1 cellular context compared by ENCODE assay signal in genomic region chr1:67664048-67664447, GRCh38.
TF ChIP-seq lines count a peak whose summit lies in the region.

No MANE protein-coding gene starts in this region.

TF ChIP-seq in HepG2, 621 proteins besides CTCF, POLR2A, EP300 and RAD21 (continued from another document and continues in another):
- TF ChIP-seq HMGXB3 (CRISPR knock-in tag; IDR thresholded peaks at IDR 0.05; ENCODE audit: borderline replicate concordance) (no peak), ZNF354B (CRISPR knock-in tag; IDR thresholded peaks at IDR 0.05) (no peak), ZNF33A (CRISPR knock-in tag; IDR thresholded peaks at IDR 0.05; ENCODE audit: borderline replicate concordance) (no peak), KDM1A (CRISPR knock-in tag; IDR thresholded peaks at IDR 0.05) (no peak), ZNF430 (CRISPR knock-in tag; IDR thresholded peaks at IDR 0.05) (no peak), ZNF747 (CRISPR knock-in tag; IDR thresholded peaks at IDR 0.05; ENCODE audit: borderline replicate concordance) (no peak), ZNF24 (IDR thresholded peaks at IDR 0.05) (no peak), ZNF780A (CRISPR knock-in tag; IDR thresholded peaks at IDR 0.05) (no peak), MYNN (CRISPR knock-in tag; IDR thresholded peaks at IDR 0.05; ENCODE audit: low read depth) (no peak), GATAD2A (CRISPR knock-in tag; IDR thresholded peaks at IDR 0.05) (peak; percentile 88), TBX2 (CRISPR knock-in tag; IDR thresholded peaks at IDR 0.05; ENCODE audit: borderline replicate concordance) (no peak), ZNF30 (CRISPR knock-in tag; IDR thresholded peaks at IDR 0.05) (no peak), TOE1 (CRISPR knock-in tag; IDR thresholded peaks at IDR 0.05) (no peak), ELF3 (CRISPR knock-in tag; IDR thresholded peaks at IDR 0.05) (peak; percentile 85), E2F1 (CRISPR knock-in tag; IDR thresholded peaks at IDR 0.05) (no peak), IKZF4 (CRISPR knock-in tag; IDR thresholded peaks at IDR 0.05; ENCODE audit: borderline replicate concordance, low read depth, not compliant biosample characterization) (no peak), ZNF484 (CRISPR knock-in tag; IDR thresholded peaks at IDR 0.05; ENCODE audit: borderline replicate concordance, low read depth) (no peak), ZNF598 (CRISPR knock-in tag; IDR thresholded peaks at IDR 0.05; ENCODE audit: borderline replicate concordance) (no peak), NFAT5 (CRISPR knock-in tag; IDR thresholded peaks at IDR 0.05) (no peak), SMYD3 (CRISPR knock-in tag; IDR thresholded peaks at IDR 0.05) (no peak), KLF16 (CRISPR knock-in tag; IDR thresholded peaks at IDR 0.05) (no peak), ZNF788 (CRISPR knock-in tag; IDR thresholded peaks at IDR 0.05; ENCODE audit: borderline replicate concordance) (no peak)
- TF ChIP-seq, protein P1, sequence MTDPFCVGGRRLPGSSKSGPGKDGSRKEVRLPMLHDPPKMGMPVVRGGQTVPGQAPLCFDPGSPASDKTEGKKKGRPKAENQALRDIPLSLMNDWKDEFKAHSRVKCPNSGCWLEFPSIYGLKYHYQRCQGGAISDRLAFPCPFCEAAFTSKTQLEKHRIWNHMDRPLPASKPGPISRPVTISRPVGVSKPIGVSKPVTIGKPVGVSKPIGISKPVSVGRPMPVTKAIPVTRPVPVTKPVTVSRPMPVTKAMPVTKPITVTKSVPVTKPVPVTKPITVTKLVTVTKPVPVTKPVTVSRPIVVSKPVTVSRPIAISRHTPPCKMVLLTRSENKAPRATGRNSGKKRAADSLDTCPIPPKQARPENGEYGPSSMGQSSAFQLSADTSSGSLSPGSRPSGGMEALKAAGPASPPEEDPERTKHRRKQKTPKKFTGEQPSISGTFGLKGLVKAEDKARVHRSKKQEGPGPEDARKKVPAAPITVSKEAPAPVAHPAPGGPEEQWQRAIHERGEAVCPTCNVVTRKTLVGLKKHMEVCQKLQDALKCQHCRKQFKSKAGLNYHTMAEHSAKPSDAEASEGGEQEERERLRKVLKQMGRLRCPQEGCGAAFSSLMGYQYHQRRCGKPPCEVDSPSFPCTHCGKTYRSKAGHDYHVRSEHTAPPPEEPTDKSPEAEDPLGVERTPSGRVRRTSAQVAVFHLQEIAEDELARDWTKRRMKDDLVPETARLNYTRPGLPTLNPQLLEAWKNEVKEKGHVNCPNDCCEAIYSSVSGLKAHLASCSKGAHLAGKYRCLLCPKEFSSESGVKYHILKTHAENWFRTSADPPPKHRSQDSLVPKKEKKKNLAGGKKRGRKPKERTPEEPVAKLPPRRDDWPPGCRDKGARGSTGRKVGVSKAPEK (CRISPR knock-in tag; IDR thresholded peaks at IDR 0.05; ENCODE audit: borderline replicate concordance) = no peak
- TF ChIP-seq, protein P2, sequence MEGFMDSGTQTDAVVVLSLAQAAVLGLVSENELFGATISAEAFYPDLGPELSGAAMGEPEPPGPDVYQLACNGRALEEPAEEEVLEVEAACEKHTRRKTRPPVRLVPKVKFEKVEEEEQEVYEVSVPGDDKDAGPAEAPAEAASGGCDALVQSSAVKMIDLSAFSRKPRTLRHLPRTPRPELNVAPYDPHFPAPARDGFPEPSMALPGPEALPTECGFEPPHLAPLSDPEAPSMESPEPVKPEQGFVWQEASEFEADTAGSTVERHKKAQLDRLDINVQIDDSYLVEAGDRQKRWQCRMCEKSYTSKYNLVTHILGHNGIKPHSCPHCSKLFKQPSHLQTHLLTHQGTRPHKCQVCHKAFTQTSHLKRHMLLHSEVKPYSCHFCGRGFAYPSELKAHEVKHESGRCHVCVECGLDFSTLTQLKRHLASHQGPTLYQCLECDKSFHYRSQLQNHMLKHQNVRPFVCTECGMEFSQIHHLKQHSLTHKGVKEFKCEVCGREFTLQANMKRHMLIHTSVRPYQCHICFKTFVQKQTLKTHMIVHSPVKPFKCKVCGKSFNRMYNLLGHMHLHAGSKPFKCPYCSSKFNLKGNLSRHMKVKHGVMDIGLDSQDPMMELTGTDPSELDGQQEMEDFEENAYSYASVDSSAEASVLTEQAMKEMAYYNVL (CRISPR knock-in tag; IDR thresholded peaks at IDR 0.05; ENCODE audit: borderline replicate concordance) = no peak
- TF ChIP-seq, protein P3, sequence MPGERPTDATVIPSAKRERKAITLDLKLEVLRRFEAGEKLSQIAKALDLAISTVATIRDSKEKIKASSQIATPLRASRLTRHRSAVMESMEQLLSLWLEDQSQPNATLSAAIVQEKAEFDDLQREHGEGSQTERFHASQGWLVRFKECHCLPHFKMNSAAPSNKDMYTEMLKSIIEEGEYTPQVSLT (CRISPR knock-in tag; IDR thresholded peaks at IDR 0.05; ENCODE audit: borderline replicate concordance, low read depth) = no peak
- TF ChIP-seq, protein P4, sequence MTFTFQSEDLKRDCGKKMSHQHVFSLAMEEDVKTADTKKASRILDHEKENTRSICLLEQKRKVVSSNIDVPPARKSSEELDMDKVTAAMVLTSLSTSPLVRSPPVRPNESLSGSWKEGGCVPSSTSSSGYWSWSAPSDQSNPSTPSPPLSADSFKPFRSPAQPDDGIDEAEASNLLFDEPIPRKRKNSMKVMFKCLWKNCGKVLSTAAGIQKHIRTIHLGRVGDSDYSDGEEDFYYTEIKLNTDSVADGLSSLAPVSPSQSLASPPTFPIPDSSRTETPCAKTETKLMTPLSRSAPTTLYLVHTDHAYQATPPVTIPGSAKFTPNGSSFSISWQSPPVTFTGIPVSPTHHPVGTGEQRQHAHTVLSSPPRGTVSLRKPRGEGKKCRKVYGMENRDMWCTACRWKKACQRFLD (CRISPR knock-in tag; IDR thresholded peaks at IDR 0.05; ENCODE audit: borderline replicate concordance) = no peak
- TF ChIP-seq, protein P5, sequence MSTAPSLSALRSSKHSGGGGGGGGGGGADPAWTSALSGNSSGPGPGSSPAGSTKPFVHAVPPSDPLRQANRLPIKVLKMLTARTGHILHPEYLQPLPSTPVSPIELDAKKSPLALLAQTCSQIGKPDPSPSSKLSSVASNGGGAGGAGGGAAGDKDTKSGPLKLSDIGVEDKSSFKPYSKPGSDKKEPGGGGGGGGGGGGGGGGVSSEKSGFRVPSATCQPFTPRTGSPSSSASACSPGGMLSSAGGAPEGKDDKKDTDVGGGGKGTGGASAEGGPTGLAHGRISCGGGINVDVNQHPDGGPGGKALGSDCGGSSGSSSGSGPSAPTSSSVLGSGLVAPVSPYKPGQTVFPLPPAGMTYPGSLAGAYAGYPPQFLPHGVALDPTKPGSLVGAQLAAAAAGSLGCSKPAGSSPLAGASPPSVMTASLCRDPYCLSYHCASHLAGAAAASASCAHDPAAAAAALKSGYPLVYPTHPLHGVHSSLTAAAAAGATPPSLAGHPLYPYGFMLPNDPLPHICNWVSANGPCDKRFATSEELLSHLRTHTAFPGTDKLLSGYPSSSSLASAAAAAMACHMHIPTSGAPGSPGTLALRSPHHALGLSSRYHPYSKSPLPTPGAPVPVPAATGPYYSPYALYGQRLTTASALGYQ (CRISPR knock-in tag; IDR thresholded peaks at IDR 0.05) = no peak; the same call in 1 of the 2 replicates
- TF ChIP-seq, protein P6, sequence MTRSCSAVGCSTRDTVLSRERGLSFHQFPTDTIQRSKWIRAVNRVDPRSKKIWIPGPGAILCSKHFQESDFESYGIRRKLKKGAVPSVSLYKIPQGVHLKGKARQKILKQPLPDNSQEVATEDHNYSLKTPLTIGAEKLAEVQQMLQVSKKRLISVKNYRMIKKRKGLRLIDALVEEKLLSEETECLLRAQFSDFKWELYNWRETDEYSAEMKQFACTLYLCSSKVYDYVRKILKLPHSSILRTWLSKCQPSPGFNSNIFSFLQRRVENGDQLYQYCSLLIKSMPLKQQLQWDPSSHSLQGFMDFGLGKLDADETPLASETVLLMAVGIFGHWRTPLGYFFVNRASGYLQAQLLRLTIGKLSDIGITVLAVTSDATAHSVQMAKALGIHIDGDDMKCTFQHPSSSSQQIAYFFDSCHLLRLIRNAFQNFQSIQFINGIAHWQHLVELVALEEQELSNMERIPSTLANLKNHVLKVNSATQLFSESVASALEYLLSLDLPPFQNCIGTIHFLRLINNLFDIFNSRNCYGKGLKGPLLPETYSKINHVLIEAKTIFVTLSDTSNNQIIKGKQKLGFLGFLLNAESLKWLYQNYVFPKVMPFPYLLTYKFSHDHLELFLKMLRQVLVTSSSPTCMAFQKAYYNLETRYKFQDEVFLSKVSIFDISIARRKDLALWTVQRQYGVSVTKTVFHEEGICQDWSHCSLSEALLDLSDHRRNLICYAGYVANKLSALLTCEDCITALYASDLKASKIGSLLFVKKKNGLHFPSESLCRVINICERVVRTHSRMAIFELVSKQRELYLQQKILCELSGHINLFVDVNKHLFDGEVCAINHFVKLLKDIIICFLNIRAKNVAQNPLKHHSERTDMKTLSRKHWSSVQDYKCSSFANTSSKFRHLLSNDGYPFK (CRISPR knock-in tag; IDR thresholded peaks at IDR 0.05; ENCODE audit: borderline replicate concordance) = no peak
